In genomic region chr10:112389147-112389822, GRCh38 we compare ENCODE assay signal across 8 cellular contexts. TPM values are rescaled to one million over a fixed set of nuclear protein-coding genes. Genes with fewer than 3 reads are reported as not detected.
DNase-seq lines count a peak whose midpoint lies in the region; ATAC-seq and TF ChIP-seq lines count a peak whose summit lies in the region.

No MANE protein-coding gene starts in this region.

- no peaks in the 10 kb centered on the region for H3K9me3 ChIP-seq in neural progenitor cell (ENCODE audit: low read depth)

- no peaks in the 10 kb centered on the region for H4K20me1 ChIP-seq in neural progenitor cell (ENCODE audit: low read depth)

- DNase-seq in Calu3 (peak; percentile 62), HS-5 (ENCODE audit: low read depth) (peak; percentile 58), activated T-cell treated with anti-CD3 and anti-CD28 coated beads for 4 hours (peak; percentile 44), left cardiac atrium (peak; percentile 37), NCI-H2107 (lab: John Stamatoyannopoulos, UW) (no peak), neural progenitor cell (ENCODE audit: low spot score) (no peak)
- peak; percentile 30 to 67 for DNase-seq in stimulated activated CD4-positive, alpha-beta T cell treated with anti-CD3 and anti-CD28 coated beads, Interleukin-4, amount 100 ng/mL, for 4 hours

- H3F3A ChIP-seq in neural progenitor cell (ENCODE audit: low read depth), result no peaks in the 10 kb centered on the region

- H3K36me3 Mint-ChIP-seq in Calu3 (ENCODE audit: insufficient read depth, unreplicated experiment) (peaks cover 14% of the 10 kb centered on the region), neural progenitor cell (no peaks in the 10 kb centered on the region)

- no peak overlapping the region for H3K4me2 ChIP-seq in neural progenitor cell

- H3K9me3 Mint-ChIP-seq in Calu3 (ENCODE audit: low read depth, unreplicated experiment) (no peaks in the 10 kb centered on the region), neural progenitor cell (no peaks in the 10 kb centered on the region)

- H2AFZ ChIP-seq in neural progenitor cell (replicated peaks), result no peak overlapping the region

- no peaks in the 10 kb centered on the region for H3K27me3 Mint-ChIP-seq in Calu3 (ENCODE audit: unreplicated experiment)
- H3K27me3 Mint-ChIP-seq in neural progenitor cell (ENCODE audit: insufficient read depth, low read depth), result peaks cover 2% of the 10 kb centered on the region

- no peaks in the 10 kb centered on the region for H3K36me3 ChIP-seq in neural progenitor cell

- H3K27ac Mint-ChIP-seq in Calu3 (ENCODE audit: unreplicated experiment) (peak overlapping the region; percentile 92), neural progenitor cell (no peak overlapping the region)

- BruUV-seq in Calu3 (replicated peaks; lab: Mats Ljungman, UMichigan), result no TSS peak

- H3K9ac ChIP-seq in neural progenitor cell, result no peak overlapping the region

- H3K4me3 Mint-ChIP-seq in Calu3 (ENCODE audit: low read depth, unreplicated experiment) (no peak overlapping the region), neural progenitor cell (no peak overlapping the region)

- CTCF ChIA-PET in Calu3 (lab: Charles Lee), result interaction anchor here (0.6 to 1.2 kb wide), 3 partner anchors 9 to 52 kb away, joined by 3 read pairs; no protein-coding TSS in a partner anchor

- peak; percentile 68 for ATAC-seq in GM21526 (IDR thresholded peaks at IDR 0.05; ENCODE audit: low FRiP score, unreplicated experiment)
- ATAC-seq in left cardiac atrium, result peak; percentile 34 to 94

- no peaks in the 10 kb centered on the region for H3K4me1 ChIP-seq in neural progenitor cell

- H3K27me3 ChIP-seq in neural progenitor cell, result no peaks in the 10 kb centered on the region

- no peak for TF ChIP-seq CTCF in Calu3 (IDR thresholded peaks at IDR 0.05; ENCODE audit: unreplicated experiment)
- no peak for TF ChIP-seq CTCF in neural progenitor cell (IDR thresholded peaks at IDR 0.05)

- H3K27ac ChIP-seq in neural progenitor cell, result no peak overlapping the region

- H3K4me3 ChIP-seq in neural progenitor cell, result no peak overlapping the region

- H3K4me1 Mint-ChIP-seq in Calu3 (ENCODE audit: low read depth, unreplicated experiment), result peaks cover 54% of the 10 kb centered on the region
- H3K4me1 Mint-ChIP-seq in neural progenitor cell, result peaks cover 14% of the 10 kb centered on the region

- no peaks in the 10 kb centered on the region for H3K79me2 ChIP-seq in neural progenitor cell (ENCODE audit: low read depth)

- intact Hi-C loops in Calu3 (cut with micrococcal nuclease; ENCODE audit: unreplicated experiment), result no loop called here
- intact Hi-C loops in left cardiac atrium (cut with DNase I), result no loop called here

RNA-seq across cellular contexts. Expression of gene ACSL5, which starts 15.4 kb away (rescaled TPM):
- 35.3 and 59.2 TPM in 2 replicates for total RNA-seq in Calu3 (2022)
- total RNA-seq in left cardiac atrium, result 10 to 100 TPM; 10.5 to 14.4 TPM
- not detected in 2 replicates for total RNA-seq in neural progenitor cell (ENCODE audit: low replicate concordance)

RNA-seq across cellular contexts. Expression of gene ZDHHC6, which starts 57.4 kb away (rescaled TPM):
- total RNA-seq in Calu3 (2022) (25.7 and 28.7 TPM in 2 replicates), left cardiac atrium (10 to 100 TPM; 20.3 to 20.6 TPM), neural progenitor cell (ENCODE audit: low replicate concordance) (28.2 and 37.7 TPM in 2 replicates)

RNA-seq across cellular contexts. Expression of gene VTI1A, which starts 57.7 kb away (rescaled TPM):
- total RNA-seq in Calu3 (2022) (26.5 and 28.6 TPM in 2 replicates), left cardiac atrium (10 to 100 TPM; 20.6 to 22.0 TPM), neural progenitor cell (ENCODE audit: low replicate concordance) (28.8 and 30.4 TPM in 2 replicates)

Comparison
In these comparisons a context has a peak if more than half of its experiments do, and no peak if none do; other contexts are left out.
1. DNase-seq: peak in Calu3 (single experiment), HS-5 (single experiment), activated T-cell treated with anti-CD3 and anti-CD28 coated beads for 4 hours (single experiment), left cardiac atrium (single experiment) and stimulated activated CD4-positive, alpha-beta T cell treated with anti-CD3 and anti-CD28 coated beads, Interleukin-4, amount 100 ng/mL, for 4 hours (2 of 2); none in NCI-H2107 (single experiment) and neural progenitor cell (single experiment).
2. RNA of gene ACSL5, which starts 15.4 kb away (total RNA-seq): 35.3 to 59.2 TPM in Calu3 and 10.5 to 14.4 TPM in left cardiac atrium; not detected in neural progenitor cell; every median in the first group is over 10 times any median in the second.